In the genomic region with DNA sequence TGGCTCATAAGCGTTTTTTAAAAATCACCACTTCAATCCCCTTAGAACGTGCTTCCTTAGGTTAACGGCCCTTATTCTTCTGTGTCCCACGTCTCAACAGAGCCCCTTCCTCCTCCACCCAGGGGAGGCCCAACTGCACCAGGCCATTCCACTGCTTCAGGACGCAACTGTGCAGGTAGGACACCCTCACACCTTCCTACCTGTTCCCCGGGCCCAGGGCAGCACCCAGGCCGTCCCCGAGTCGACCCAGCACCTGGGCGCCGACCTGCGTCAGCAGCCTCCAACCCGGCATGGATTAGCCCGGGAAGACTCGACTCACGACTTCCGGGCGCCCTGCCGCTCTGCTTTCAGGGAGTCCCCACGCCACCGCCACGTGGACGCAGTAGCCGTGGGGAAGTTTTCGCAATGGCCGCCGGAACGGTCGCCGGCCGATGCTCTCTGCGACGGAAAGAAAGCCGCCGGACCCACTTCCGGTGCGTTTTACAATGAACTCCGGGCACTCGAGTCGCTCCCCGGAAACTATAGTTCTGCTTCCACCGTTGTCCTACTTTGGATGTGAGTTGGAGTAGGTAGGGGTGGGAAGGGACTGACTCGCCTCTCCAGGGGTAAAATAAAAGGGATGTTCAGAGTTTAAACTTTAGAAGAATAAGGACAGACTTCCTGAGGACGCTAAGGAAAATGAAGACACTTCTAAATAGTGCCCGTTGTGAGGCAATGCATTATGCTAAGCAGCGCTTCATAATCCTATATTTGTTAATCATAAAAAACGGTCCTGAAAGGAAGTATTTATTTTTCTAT, we compare ENCODE assay signal across 8 cellular contexts. TPM values are rescaled to one million over a fixed set of nuclear protein-coding genes. Genes with fewer than 3 reads are reported as not detected.
DNase-seq lines count a peak whose midpoint lies in the region; ATAC-seq lines count a peak whose summit lies in the region.

Gene MRPL3, minus strand, starts transcription at position 442 of the 798 bp plus-strand sequence. Its CDS starts 150 bp downstream, at position 292.

- peaks cover 17% of the 10 kb centered on the region for H3K4me1 Mint-ChIP-seq in memory B cell

- H3K27me3 Mint-ChIP-seq in memory B cell: no peaks in the 10 kb centered on the region

- ATAC-seq in GM21367 (IDR thresholded peaks at IDR 0.05; ENCODE audit: unreplicated experiment): peak; percentile 96
- ATAC-seq in memory B cell (ENCODE audit: low read depth): peak; percentile 93

- DNase-seq in COR-L47 (lab: John Stamatoyannopoulos, UW) (peak; percentile 97), HT1080 (ENCODE audit: low read depth) (peak; percentile 87), NOMO-1 treated with dmso at 0.1 percent for 144 hours (lab: John Stamatoyannopoulos, UW; ENCODE audit: unreplicated experiment) (peak; percentile 96), memory B cell (ENCODE audit: low spot score in 2 of 2) (peak; percentile 80 to 81)
- peak; percentile 64 to 66 (median 66) for DNase-seq in activated CD8-positive, alpha-beta memory T cell treated with anti-CD3 and anti-CD28 coated beads for 48 hours (ENCODE audit: low read depth in 2 of 3, low spot score in 2 of 3)
- peak; percentile 72 for DNase-seq in stimulated activated CD8-positive, alpha-beta memory T cell treated with anti-CD3 and anti-CD28 coated beads, Interleukin-12 subunit alpha, Interleukin-12 subunit beta, amount 100 ng/mL, for 1 hour (ENCODE audit: low read depth)

- peaks cover 13% of the 10 kb centered on the region for H3K36me3 Mint-ChIP-seq in memory B cell

- no peaks in the 10 kb centered on the region for H3K9me3 ChIP-seq in endocrine pancreas (ENCODE audit: control insufficient read depth, low read length)

- H3K9ac ChIP-seq in endocrine pancreas (ENCODE audit: control insufficient read depth, insufficient read depth, low read length): peak within 1 kb of the TSS; percentile 99

- peak within 1 kb of the TSS; percentile 87 for H3K4me3 Mint-ChIP-seq in memory B cell

- H3K4me1 ChIP-seq in endocrine pancreas (ENCODE audit: control insufficient read depth, insufficient read depth, low read length): peaks cover 20% of the 10 kb centered on the region

- peak within 1 kb of the TSS; percentile 94 for H3K4me3 ChIP-seq in endocrine pancreas (ENCODE audit: control insufficient read depth, insufficient read depth, low read length)

- no peaks in the 10 kb centered on the region for H3K9me3 Mint-ChIP-seq in memory B cell

- no peaks in the 10 kb centered on the region for H3K27me3 ChIP-seq in endocrine pancreas (ENCODE audit: control insufficient read depth, insufficient read depth, low read length)

- peak within 1 kb of the TSS; percentile 96 for H3K27ac Mint-ChIP-seq in memory B cell

- H3K36me3 ChIP-seq in endocrine pancreas (ENCODE audit: control insufficient read depth, insufficient read depth, low read length): no peaks in the 10 kb centered on the region

RNA-seq across cellular contexts. Expression of gene MRPL3, which starts in this region (rescaled TPM):
- 380 and 426 TPM in 2 replicates for total RNA-seq in HT1080 (2014; rRNA removed; shearing (Covaris generic))
- 300 and 338 TPM in 2 replicates for polyA plus RNA-seq in HT1080 (2015; cell fraction: cytosol; rRNA removed)
- polyA plus RNA-seq in HT1080 (2015; cell fraction: nucleus; rRNA removed): 197 and 215 TPM in 2 replicates

Comparison
In these comparisons a context has a peak if more than half of its experiments do, and no peak if none do; other contexts are left out.
1. Peak in every context shown above with its lines: DNase-seq, ATAC-seq and H3K4me3 ChIP-seq.